ENCODE assay signal across 16 cellular contexts in the genomic region with DNA sequence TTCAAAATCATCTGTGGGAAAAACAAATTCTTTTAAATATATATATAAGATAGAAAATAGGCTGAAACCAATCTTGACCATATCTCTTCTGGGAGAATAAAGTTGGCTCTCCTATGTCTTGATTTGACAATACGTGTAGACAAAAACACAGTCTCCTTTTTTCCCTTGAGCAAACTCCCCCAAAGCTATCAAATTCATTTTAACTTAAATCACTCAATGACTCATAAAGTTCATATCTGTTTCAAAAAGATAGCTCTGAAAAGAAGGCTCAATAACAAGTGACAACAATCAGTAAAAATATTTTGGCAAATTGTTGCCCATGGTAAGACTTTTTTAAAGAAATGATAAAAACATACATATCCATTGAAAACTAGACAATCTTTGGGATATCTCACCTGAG.
DNase-seq lines count a peak whose midpoint lies in the region; ATAC-seq, FAIRE-seq and TF ChIP-seq lines count a peak whose summit lies in the region.
"Had no signal": no experiment of that assay in that cellular context is flagged by ENCODE, and none has a peak within 500 bp of the region (broad histone marks: within the 10 kb centered on the region; RNA-seq: fewer than 3 reads in every experiment).

No MANE protein-coding gene starts in this region.

- intact Hi-C loops in dorsolateral prefrontal cortex (cut with DNase I): no loop called here

- no peak for FAIRE-seq in bronchial epithelial cell (lab: Jason Lieb, UNC)
- FAIRE-seq: D721Med had no signal

- H3K27ac ChIP-seq in dorsolateral prefrontal cortex: no peak overlapping the region
- H3K27ac ChIP-seq: GM23248 had no signal

- H3K36me3 ChIP-seq in bronchial epithelial cell (ENCODE audit: control insufficient read depth, insufficient read depth, low read length): no peaks in the 10 kb centered on the region

- ATAC-seq in GM19463 (IDR thresholded peaks at IDR 0.05; ENCODE audit: unreplicated experiment) (no peak), GM19455 (IDR thresholded peaks at IDR 0.05; ENCODE audit: unreplicated experiment) (no peak)

- TF ChIP-seq CTCF in bronchial epithelial cell (IDR thresholded peaks at IDR 0.05; ENCODE audit: insufficient read depth, low read length, severe bottlenecking) (no peak), dorsolateral prefrontal cortex (IDR thresholded peaks at IDR 0.05 in 54 of 56, conservative IDR thresholded peaks at IDR 0.05 in 2 of 56; ENCODE audit: low read depth in 1 of 56, partially characterized antibody in 56 of 56) (no peak)

- H3K4me3 ChIP-seq in bronchial epithelial cell (ENCODE audit: low read depth, low read length) (no peak overlapping the region), dorsolateral prefrontal cortex (no peak overlapping the region)
- H3K4me3 ChIP-seq: GM23248 had no signal

- peak; percentile 25 for DNase-seq in ELR (ENCODE audit: low read depth)
- peak; percentile 25 for DNase-seq in OCI-M1 (lab: John Stamatoyannopoulos, UW)
- DNase-seq in bronchial epithelial cell (ENCODE audit: low read depth): peak; percentile 43
- DNase-seq in dorsolateral prefrontal cortex: no peak
- DNase-seq in KG1 (lab: John Stamatoyannopoulos, UW): no peak
- DNase-seq: C1 segment of cervical spinal cord; CD4-positive, alpha-beta memory T cell; DMS153; DMS79 treated with DMSO at 0.1 percent for 48 hours; GF-D8; GM23248; H7; KBM-7 had no signal

- H3K27me3 ChIP-seq in bronchial epithelial cell (ENCODE audit: control insufficient read depth, insufficient read depth, low read length): no peaks in the 10 kb centered on the region
- no peaks in the 10 kb centered on the region for H3K27me3 ChIP-seq in dorsolateral prefrontal cortex

Comparison
In these comparisons a context has a peak if more than half of its experiments do, and no peak if none do; other contexts are left out.
1. DNase-seq: peak in ELR (single experiment), OCI-M1 (single experiment) and bronchial epithelial cell (single experiment); none in dorsolateral prefrontal cortex (0 of 10) and KG1 (single experiment).